Comparison of ENCODE assay signal across 8 cellular contexts in the genomic region with DNA sequence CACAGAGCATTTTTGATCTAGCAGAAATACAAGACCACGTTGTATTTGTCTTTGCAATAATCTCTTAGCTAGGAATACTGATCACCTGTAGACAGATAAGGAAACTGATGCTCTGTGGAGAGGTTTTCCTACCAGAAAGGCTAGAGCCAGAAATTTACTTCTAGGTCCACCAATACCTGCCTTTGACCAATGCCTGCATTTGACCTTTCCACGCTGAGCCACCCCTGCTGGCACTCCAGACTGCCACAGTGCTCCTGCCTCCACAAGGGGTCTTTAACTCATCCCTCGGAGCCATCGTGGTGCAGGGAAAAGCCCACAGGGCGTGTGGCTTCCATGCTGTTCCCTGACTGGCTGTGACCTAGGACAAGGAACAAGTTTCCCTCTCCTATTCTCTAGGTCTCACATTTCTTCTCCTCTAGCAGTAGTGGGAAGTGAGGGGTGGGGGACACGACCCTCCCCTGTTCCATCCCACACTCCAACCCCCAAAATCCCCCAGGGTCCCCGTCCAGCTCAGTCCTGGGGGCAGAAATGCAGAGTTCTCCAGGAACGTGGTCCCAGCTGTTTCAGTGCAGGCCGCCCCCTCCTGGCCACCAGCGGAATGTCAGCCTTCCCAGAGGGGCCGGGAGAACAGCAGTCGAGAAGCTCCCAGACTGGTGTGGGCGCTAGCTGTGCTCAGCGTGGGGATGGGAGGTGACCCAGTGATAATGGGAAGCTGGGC. TPM values are rescaled to one million over a fixed set of nuclear protein-coding genes. Genes with fewer than 3 reads are reported as not detected.
DNase-seq lines count a peak whose midpoint lies in the region; ATAC-seq and TF ChIP-seq lines count a peak whose summit lies in the region.

No MANE protein-coding gene starts in this region.

- peak; percentile 71 for DNase-seq in G401 (ENCODE audit: low spot score)
- DNase-seq in IMR-90: peak; percentile 46
- peak; percentile 16 to 63 (median 47) for DNase-seq in T-cell
- peak; percentile 86 for DNase-seq in adipocyte (ENCODE audit: low read depth)
- peak; percentile 85 for DNase-seq in heart right ventricle
- peak; percentile 71 for DNase-seq in putamen (ENCODE audit: low spot score)

- peak overlapping the region; percentile 94 for H2BK20ac ChIP-seq in IMR-90 (ENCODE audit: low read depth, low read length)

- H3K9me3 Mint-ChIP-seq in T-cell: no peaks in the 10 kb centered on the region

- H3K14ac ChIP-seq in IMR-90 (replicated peaks; ENCODE audit: low read depth, low read length): no peak overlapping the region

- H2BK5ac ChIP-seq in IMR-90 (ENCODE audit: low read depth, low read length, poor library complexity, severe bottlenecking): no peak overlapping the region

- in situ Hi-C loops in G401 (cut with HindIII; ENCODE audit: low sequenced_read_pairs) (no loop called here), IMR-90 (cut with MboI; ENCODE audit: low sequenced_read_pairs) (no loop called here)

- H4K91ac ChIP-seq in IMR-90 (ENCODE audit: insufficient read depth, low read depth, low read length): peak overlapping the region; percentile 59

- no TSS peak for BruUV-seq in IMR-90 (replicated peaks; lab: Mats Ljungman, UMichigan)

- H2BK120ac ChIP-seq in IMR-90 (ENCODE audit: low read depth, low read length): peak overlapping the region; percentile 85

- H3K36me3 ChIP-seq in IMR-90 (ENCODE audit: control insufficient read depth, insufficient read depth, low read length) (no peaks in the 10 kb centered on the region), adipocyte (ENCODE audit: control insufficient read depth, insufficient read depth, low read length, severe bottlenecking) (no peaks in the 10 kb centered on the region), heart right ventricle (no peaks in the 10 kb centered on the region), urinary bladder (ENCODE audit: insufficient read depth) (no peaks in the 10 kb centered on the region)

- H2BK15ac ChIP-seq in IMR-90 (ENCODE audit: low read depth, low read length): no peak overlapping the region; the same call in 2 of the 3 replicates

- no peak overlapping the region for H4K5ac ChIP-seq in IMR-90 (ENCODE audit: low read depth, low read length)

- peaks cover 0 to 10% of the 10 kb centered on the region in 2 experiments; a peak in 1 of 4 replicates for H3K79me1 ChIP-seq in IMR-90 (ENCODE audit: low read depth in 1 of 2, low read length in 2 of 2)

- H4K8ac ChIP-seq in IMR-90 (ENCODE audit: low read depth in 2 of 2, low read length in 2 of 2): peak overlapping the region; percentile 18 to 38; a peak in 2 of 4 replicates

- no peak overlapping the region for H3K4me3 ChIP-seq in IMR-90 (ENCODE audit: insufficient read depth, low read depth, low read length)
- H3K4me3 ChIP-seq in adipocyte (ENCODE audit: low read length): no peak overlapping the region
- H3K4me3 ChIP-seq in heart right ventricle: peak overlapping the region in 2 of 10 donors; percentile 65 to 77
- no peak overlapping the region for H3K4me3 ChIP-seq in urinary bladder (ENCODE audit: low read depth, low read length)

- peak overlapping the region in 1 of 3 donors; percentile 47 for H3K4me3 Mint-ChIP-seq in T-cell

- intact Hi-C loops in IMR-90 (cut with micrococcal nuclease) (loop anchor here (1.0 kb wide), 1 partner anchor 160 kb away; no protein-coding TSS in a partner anchor), heart right ventricle (cut with DNase I) (loop anchor here (1.0 to 10.0 kb wide), 7 partner anchors 39 to 164 kb away; partner anchors contain the start of gene TMEM270 (in 1 of the 10))

- H3K4ac ChIP-seq in IMR-90 (ENCODE audit: low read depth, low read length): peak overlapping the region; percentile 85

- 46% methylated on average over 4 of the region's 14 CpGs; no CpG with 5 or more reads in 1 of the 2 experiments for WGBS in IMR-90 (ENCODE audit: extremely low coverage in 2 of 2, insufficient read length in 1 of 2), 2 experiments
- 13% methylated on average over 14 of the region's 14 CpGs for WGBS in heart right ventricle, 2 donors
- WGBS in urinary bladder: 15% methylated on average over 14 of the region's 14 CpGs

- POLR2A ChIA-PET in IMR-90 (lab: Charles Lee; ENCODE audit: unreplicated experiment): interaction anchor here (0.5 kb wide), 1 partner anchor 184 kb away, joined by 7 read pairs; no protein-coding TSS in a partner anchor
- POLR2A ChIA-PET in T-cell (lab: Charles Lee): interaction anchor here in 1 of 2 donors (0.6 kb wide), 1 partner anchor 172 kb away, joined by 5 read pairs; no protein-coding TSS in a partner anchor

- H2AFZ ChIP-seq in IMR-90 (replicated peaks; ENCODE audit: low read length, poor library complexity): peak overlapping the region; percentile 80

- H3K27ac ChIP-seq in IMR-90 (ENCODE audit: insufficient read depth, low read length): no peak overlapping the region
- H3K27ac ChIP-seq in heart right ventricle: peak overlapping the region; percentile 8 to 92 (median 82)
- peak overlapping the region; percentile 33 for H3K27ac ChIP-seq in urinary bladder (ENCODE audit: low read depth)

- no peak overlapping the region for H3K18ac ChIP-seq in IMR-90 (ENCODE audit: low read depth, low read length)

- CTCF ChIA-PET in IMR-90 (lab: Yijun Ruan, JAX): interaction anchor here (0.6 to 1.6 kb wide), 20 partner anchors 8 to 261 kb away, joined by 3 to 13 read pairs (median 4); no protein-coding TSS in a partner anchor
- CTCF ChIA-PET in T-cell (lab: Charles Lee): interaction anchor here (0.6 to 1.0 kb wide), 5 partner anchors 13 to 1837 kb away, joined by 3 to 5 read pairs (median 3); no protein-coding TSS in a partner anchor

- H3K9me3 ChIP-seq in IMR-90 (ENCODE audit: control insufficient read depth, insufficient read depth, low read length) (no peaks in the 10 kb centered on the region), adipocyte (ENCODE audit: control insufficient read depth, low read length) (no peaks in the 10 kb centered on the region), heart right ventricle (no peaks in the 10 kb centered on the region)

- H3K9ac ChIP-seq in IMR-90 (ENCODE audit: low read depth, low read length) (no peak overlapping the region), adipocyte (ENCODE audit: low read length) (peak overlapping the region; percentile 71)

- H3K4me1 ChIP-seq in IMR-90 (ENCODE audit: control insufficient read depth, insufficient read depth, low read length): peaks cover 31% of the 10 kb centered on the region
- peaks cover 59% of the 10 kb centered on the region for H3K4me1 ChIP-seq in adipocyte (ENCODE audit: control insufficient read depth, insufficient read depth, low read length)
- H3K4me1 ChIP-seq in heart right ventricle: peaks cover 10 to 79% (median 49%) of the 10 kb centered on the region in 9 donors
- no peaks in the 10 kb centered on the region for H3K4me1 ChIP-seq in urinary bladder (ENCODE audit: insufficient read depth)

- H2AK5ac ChIP-seq in IMR-90 (ENCODE audit: low read depth, low read length): peak overlapping the region; percentile 69; the same call in 1 of the 2 replicates

- H3K23ac ChIP-seq in IMR-90 (ENCODE audit: low read depth, low read length): no peak overlapping the region; the same call in 1 of the 2 replicates

- TF ChIP-seq POLR2A in IMR-90 (IDR thresholded peaks at IDR 0.05; ENCODE audit: low read depth, low read length): no peak

- peaks cover 8% of the 10 kb centered on the region for H3K9me1 ChIP-seq in IMR-90 (ENCODE audit: insufficient read depth, low read length)

- TF ChIP-seq CTCF in IMR-90 (conservative IDR thresholded peaks at IDR 0.05; ENCODE audit: low read depth, low read length): peak; percentile 89
- peak; percentile 91 to 97 (median 94) for TF ChIP-seq CTCF in heart right ventricle (IDR thresholded peaks at IDR 0.05)

- peaks cover 10 to 24% (median 17%) of the 10 kb centered on the region in 3 donors for H3K4me1 Mint-ChIP-seq in T-cell

- H3K27me3 ChIP-seq in IMR-90 (ENCODE audit: control insufficient read depth, insufficient read depth, low read length): no peaks in the 10 kb centered on the region
- H3K27me3 ChIP-seq in adipocyte (replicated peaks; ENCODE audit: control insufficient read depth, insufficient read depth, low read length): no peaks in the 10 kb centered on the region
- peaks cover 0 to 62% (median 11%) of the 10 kb centered on the region in 7 donors for H3K27me3 ChIP-seq in heart right ventricle

- no peak overlapping the region for H3K56ac ChIP-seq in IMR-90 (ENCODE audit: extremely low read depth, insufficient read depth, low read length)

- dilution Hi-C loops in IMR-90 (cut with HindIII; ENCODE audit: low sequenced_read_pairs, unreplicated experiment): no loop called here

- H3K27me3 Mint-ChIP-seq in T-cell: peaks cover 45 to 64% of the 10 kb centered on the region in 2 donors

- no peaks in the 10 kb centered on the region for H4K20me1 ChIP-seq in IMR-90 (ENCODE audit: insufficient read depth, low read length)

- peak; percentile 78 for TF ChIP-seq RAD21 in IMR-90 (IDR thresholded peaks at IDR 0.05; ENCODE audit: low read length)

- ATAC-seq in IMR-90 (ENCODE audit: low read depth) (peak; percentile 89), T-cell (replicated peaks in 1 of 4) (peak; percentile 57 to 80 (median 69)), heart right ventricle (peak; percentile 58 to 76 (median 73)), HG03097 (IDR thresholded peaks at IDR 0.05; ENCODE audit: low FRiP score, unreplicated experiment) (no peak)

- no peaks in the 10 kb centered on the region for H3K36me3 Mint-ChIP-seq in T-cell

- H3K4me2 ChIP-seq in IMR-90 (ENCODE audit: low read depth, low read length): no peak overlapping the region

- H3K27ac Mint-ChIP-seq in T-cell: no peak overlapping the region

- peak overlapping the region; percentile 17 for H2AK9ac ChIP-seq in IMR-90 (replicated peaks; ENCODE audit: low read depth, low read length, poor library complexity)

RNA-seq across cellular contexts. Expression of gene ELN, which starts 1.4 kb away (rescaled TPM):
- 0.20 TPM in 1 of 2 replicates, not detected in the other for total RNA-seq in G401 (2014; rRNA removed; shearing (Covaris generic))
- total RNA-seq in IMR-90 (2012; rRNA removed) (1.9 and 2.2 TPM in 2 replicates), T-cell (under 1 TPM in 3 of 5 donors, not detected in 2; 0.22 to 0.56 (median 0.44) TPM), heart right ventricle (10 to 100 TPM; 14.2 to 65.0 (median 22.0) TPM), urinary bladder (483 TPM)
- polyA plus RNA-seq in IMR-90 (2012; rRNA removed) (14.3 and 15.3 TPM in 2 replicates), heart right ventricle (10 to 100 TPM; 65.8 to 99.8 TPM), urinary bladder (191 TPM)
- 9.6 and 12.3 TPM in 2 replicates for polyA plus RNA-seq in IMR-90 (2012; cell fraction: cytosol; rRNA removed)
- polyA plus RNA-seq in IMR-90 (2012; cell fraction: nucleus; rRNA removed; ENCODE audit: low replicate concordance): 5.9 and 15.2 TPM in 2 replicates

RNA-seq across cellular contexts. Expression of gene LIMK1, which starts 57.0 kb away (rescaled TPM):
- 39.1 and 49.4 TPM in 2 replicates for total RNA-seq in G401 (2014; rRNA removed; shearing (Covaris generic))
- total RNA-seq in IMR-90 (2012; rRNA removed): 22.2 and 25.8 TPM in 2 replicates
- polyA plus RNA-seq in IMR-90 (2012; rRNA removed): 48.0 and 57.4 TPM in 2 replicates
- polyA plus RNA-seq in IMR-90 (2012; cell fraction: cytosol; rRNA removed): 52.2 and 59.2 TPM in 2 replicates
- polyA plus RNA-seq in IMR-90 (2012; cell fraction: nucleus; rRNA removed; ENCODE audit: low replicate concordance): 33.9 and 73.0 TPM in 2 replicates
- 10 to 100 TPM; 13.5 to 24.9 (median 18.4) TPM for total RNA-seq in T-cell
- 10 to 100 TPM in 5 of 10 donors, 1 to 10 TPM in 5; 6.1 to 17.3 (median 9.9) TPM for total RNA-seq in heart right ventricle
- 1 to 10 TPM; 5.0 to 6.6 TPM for polyA plus RNA-seq in heart right ventricle
- 11.2 TPM for total RNA-seq in urinary bladder
- polyA plus RNA-seq in urinary bladder: 14.7 TPM
